9 cellular contexts compared by ENCODE assay signal in genomic region chr12:107670999-107671643, GRCh38. TPM values are rescaled to one million over a fixed set of nuclear protein-coding genes. Genes with fewer than 3 reads are reported as not detected.
A peak's percentile ranks its signal among the peaks of the same experiment; 100 is the strongest.
DNase-seq lines count a peak whose midpoint lies in the region; ATAC-seq, FAIRE-seq and TF ChIP-seq lines count a peak whose summit lies in the region.
"Had no signal": no experiment of that assay in that cellular context is flagged by ENCODE, and none has a peak within 500 bp of the region (broad histone marks: within the 10 kb centered on the region; RNA-seq: fewer than 3 reads in every experiment).

No MANE protein-coding gene starts in this region.

- H3K4me3 ChIP-seq in adrenal gland (no peak overlapping the region), liver (ENCODE audit: low read depth in 1 of 3, low read length in 3 of 3) (no peak overlapping the region), sigmoid colon (no peak overlapping the region)
- H3K4me3 ChIP-seq: SK-N-MC had no signal

- no peaks in the 10 kb centered on the region for H3K36me3 ChIP-seq in adrenal gland (replicated peaks in 1 of 2)
- H3K36me3 ChIP-seq in liver (ENCODE audit: control insufficient read depth in 4 of 4, insufficient read depth in 3 of 4, low read depth in 1 of 4, low read length in 3 of 4), result no peaks in the 10 kb centered on the region
- H3K36me3 ChIP-seq in sigmoid colon, result no peaks in the 10 kb centered on the region

- no peak for ATAC-seq in HG03108 (IDR thresholded peaks at IDR 0.05; ENCODE audit: unreplicated experiment)
- ATAC-seq in HG03139 (IDR thresholded peaks at IDR 0.05; ENCODE audit: unreplicated experiment), result no peak

- 39 to 49% (median 41%) methylated on average over 9 to 10 of the region's 10 CpGs for WGBS in adrenal gland, 4 donors
- 40% methylated on average over 10 of the region's 10 CpGs for WGBS in liver
- WGBS in sigmoid colon, 2 donors, result 43 to 50% methylated on average over 10 of the region's 10 CpGs

- no peak for TF ChIP-seq EP300 in sigmoid colon (IDR thresholded peaks at IDR 0.05)

- FAIRE-seq in GM12891 (lab: Jason Lieb, UNC), result peak; percentile 77

- no peak for TF ChIP-seq POLR2A in GM12891 (IDR thresholded peaks at IDR 0.05; ENCODE audit: low read depth, low read length)
- TF ChIP-seq POLR2A in adrenal gland (IDR thresholded peaks at IDR 0.05), result no peak
- no peak for TF ChIP-seq POLR2A in sigmoid colon (IDR thresholded peaks at IDR 0.05)

- TF ChIP-seq RAD21 in liver (IDR thresholded peaks at IDR 0.05), result peak in 1 of 2 donors; percentile 55

- intact Hi-C loops in adrenal gland (cut with DNase I) (loop anchor here in 1 of 2 donors (10.0 kb wide), 2 partner anchors 524 to 834 kb away; no protein-coding TSS in a partner anchor), sigmoid colon (cut with DNase I) (no loop called here)

- TF ChIP-seq CTCF in adrenal gland (IDR thresholded peaks at IDR 0.05) (peak; percentile 30 to 59 (median 46)), liver (IDR thresholded peaks at IDR 0.05; ENCODE audit: low read depth, low read length, missing input control) (peak; percentile 59), sigmoid colon (IDR thresholded peaks at IDR 0.05) (peak in 1 of 4 experiments; percentile 17)

- H3K27me3 ChIP-seq in adrenal gland (peaks cover 10% of the 10 kb centered on the region), liver (ENCODE audit: control insufficient read depth in 4 of 4, insufficient read depth in 4 of 4, low read length in 3 of 4) (no peaks in the 10 kb centered on the region), sigmoid colon (peaks cover 0 to 28% (median 0%) of the 10 kb centered on the region in 3 donors)

- no peak for DNase-seq in GM12891 (ENCODE audit: insufficient read length, low spot score)
- peak; percentile 52 for DNase-seq in NAMALWA (ENCODE audit: low spot score)
- DNase-seq in adrenal gland, result peak in 5 of 7 donors; percentile 22 to 58 (median 38)
- DNase-seq in COR-L47 (lab: John Stamatoyannopoulos, UW), result no peak
- DNase-seq in sigmoid colon, result no peak

- H3K4me1 ChIP-seq in adrenal gland (replicated peaks in 1 of 2) (no peaks in the 10 kb centered on the region), liver (ENCODE audit: control insufficient read depth in 4 of 4, insufficient read depth in 4 of 4, low read length in 3 of 4) (no peaks in the 10 kb centered on the region), sigmoid colon (no peaks in the 10 kb centered on the region)

- H3K9me3 ChIP-seq in adrenal gland (replicated peaks in 1 of 3), result no peaks in the 10 kb centered on the region
- no peaks in the 10 kb centered on the region for H3K9me3 ChIP-seq in liver (ENCODE audit: control insufficient read depth in 4 of 4, low read length in 3 of 4)
- H3K9me3 ChIP-seq in sigmoid colon, result no peaks in the 10 kb centered on the region

- no peak overlapping the region for H3K27ac ChIP-seq in adrenal gland
- H3K27ac ChIP-seq in liver (ENCODE audit: low read depth in 1 of 2, low read length in 2 of 2), result no peak overlapping the region
- H3K27ac ChIP-seq in sigmoid colon, result no peak overlapping the region
- H3K27ac ChIP-seq: SK-N-MC had no signal

- H3K9ac ChIP-seq in liver (ENCODE audit: low read depth in 1 of 2, low read length in 2 of 2), result no peak overlapping the region

TF ChIP-seq in GM12891, 5 proteins besides CTCF, POLR2A, EP300 and RAD21:
- TF ChIP-seq TAF1 (IDR thresholded peaks at IDR 0.05; ENCODE audit: low read depth, low read length) (no peak), PAX5 (IDR thresholded peaks at IDR 0.05; ENCODE audit: insufficient read depth, low read length, severe bottlenecking) (no peak), POU2F2 (IDR thresholded peaks at IDR 0.05; ENCODE audit: low read depth, low read length) (no peak), POLR2AphosphoS5 (IDR thresholded peaks at IDR 0.05; ENCODE audit: low read depth, low read length) (no peak), SPI1 (IDR thresholded peaks at IDR 0.05; ENCODE audit: low read depth, low read length) (no peak)

TF ChIP-seq in liver, 16 proteins besides CTCF, POLR2A, EP300 and RAD21:
- peak; percentile 26 to 43 for TF ChIP-seq RXRA (IDR thresholded peaks at IDR 0.05)
- no peak for TF ChIP-seq SP1 (IDR thresholded peaks at IDR 0.05)
- TF ChIP-seq HNF4A (conservative IDR thresholded peaks at IDR 0.05), result peak; percentile 25 to 32

RNA-seq across cellular contexts. Expression of gene PWP1, which starts 14.5 kb away (rescaled TPM):
- 40.1 TPM for polyA plus RNA-seq in GM12891 (2012; ENCODE audit: low read depth, missing spikeins)
- total RNA-seq in adrenal gland, result 10 to 100 TPM; 21.3 to 87.6 (median 27.0) TPM
- 10 to 100 TPM; 15.8 to 55.4 (median 17.3) TPM for polyA plus RNA-seq in adrenal gland
- 10 to 100 TPM; 17.5 to 33.6 TPM for total RNA-seq in liver
- 10 to 100 TPM; 20.2 to 39.0 TPM for polyA plus RNA-seq in liver
- 10 to 100 TPM; 49.9 to 98.3 (median 75.8) TPM for total RNA-seq in sigmoid colon
- 10 to 100 TPM; 15.3 to 31.8 (median 22.8) TPM for polyA plus RNA-seq in sigmoid colon

Comparison
In these comparisons a context has a peak if more than half of its experiments do, and no peak if none do; other contexts are left out.
1. DNase-seq: peak in NAMALWA (single experiment) and adrenal gland (5 of 7); none in GM12891 (single experiment), COR-L47 (single experiment) and sigmoid colon (single experiment).